ENCODE assay signal across 15 cellular contexts in the genomic region with DNA sequence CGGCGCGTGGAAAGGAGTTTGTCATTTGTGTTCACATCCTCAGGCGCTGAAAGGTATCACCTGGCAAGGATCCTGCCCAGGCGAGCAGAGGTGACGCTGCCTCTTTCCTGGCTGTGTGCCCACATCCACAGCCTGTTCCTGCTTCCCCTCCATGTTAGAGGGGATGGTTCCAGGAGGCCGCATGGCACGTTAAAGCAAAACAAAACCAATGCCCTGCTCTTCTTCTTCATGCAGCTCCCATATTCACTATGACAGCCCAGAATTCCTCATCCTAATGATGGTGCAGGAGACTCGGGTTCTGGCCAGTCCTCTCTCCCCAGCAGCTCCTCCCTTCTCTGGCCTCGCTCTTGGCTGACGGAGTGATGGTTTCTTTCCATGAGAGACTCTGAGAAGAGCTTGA.
DNase-seq lines count a peak whose midpoint lies in the region; ATAC-seq and TF ChIP-seq lines count a peak whose summit lies in the region.
"Had no signal": no experiment of that assay in that cellular context is flagged by ENCODE, and none has a peak within 500 bp of the region (broad histone marks: within the 10 kb centered on the region; RNA-seq: fewer than 3 reads in every experiment).

No MANE protein-coding gene starts in this region.

- H3K4me3 ChIP-seq in hepatocyte = no peak overlapping the region
- H3K4me3 ChIP-seq in thyroid gland (replicated peaks in 1 of 3) = no peak overlapping the region
- H3K4me3 ChIP-seq: GM23338, SJCRH30 had no signal

- DNase-seq in NCI-H2107 (lab: John Stamatoyannopoulos, UW) (peak; percentile 26), NCI-H2107 treated with DMSO at 0.1 percent for 48 hours (lab: John Stamatoyannopoulos, UW; ENCODE audit: unreplicated experiment) (no peak), hepatocyte (ENCODE audit: low spot score) (peak; percentile 6), thyroid gland (peak; percentile 51 to 60), cerebellum (ENCODE audit: low spot score) (no peak), NOMO-1 treated with DMSO at 0.1 percent for 48 hours (lab: John Stamatoyannopoulos, UW; ENCODE audit: unreplicated experiment) (no peak)
- DNase-seq in stimulated activated CD4-positive, alpha-beta T cell treated with anti-CD3 and anti-CD28 coated beads, Interleukin-12 subunit alpha, Interleukin-12 subunit beta, amount 100 ng/mL, for 4 hours = no peak
- DNase-seq: activated CD4-positive, alpha-beta T cell treated with anti-CD3 and anti-CD28 coated beads, Interleukin-2, amount 50 U/mL, for 4 hours; activated T-cell treated with anti-CD3 and anti-CD28 coated beads, Interleukin-2, amount 50 U/mL, for 4 hours; hippocampal formation; nephron progenitor cell; SJCRH30 had no signal

- H3K9me3 ChIP-seq in hepatocyte (ENCODE audit: low read depth) (no peaks in the 10 kb centered on the region), thyroid gland (no peaks in the 10 kb centered on the region)
- H3K9me3 ChIP-seq: SJCRH30 had no signal

- no peak overlapping the region for H3K4me2 ChIP-seq in hepatocyte
- H3K4me2 ChIP-seq: GM23338 had no signal

- H3K27me3 ChIP-seq in hepatocyte (no peaks in the 10 kb centered on the region), thyroid gland (no peaks in the 10 kb centered on the region)
- H3K27me3 ChIP-seq: SJCRH30 had no signal

- H4K20me1 ChIP-seq in hepatocyte (ENCODE audit: insufficient read depth, poor library complexity, severe bottlenecking) = no peaks in the 10 kb centered on the region

- no peak for TF ChIP-seq POLR2A in thyroid gland (IDR thresholded peaks at IDR 0.05)

- no peaks in the 10 kb centered on the region for H3K79me2 ChIP-seq in hepatocyte

- no peak overlapping the region for H3K27ac ChIP-seq in hepatocyte
- H3K27ac ChIP-seq in thyroid gland = no peak overlapping the region
- H3K27ac ChIP-seq: SJCRH30 had no signal

- H3K4me1 ChIP-seq in hepatocyte (ENCODE audit: insufficient read depth) (peaks cover 24% of the 10 kb centered on the region), thyroid gland (peaks cover 0 to 8% of the 10 kb centered on the region in 2 donors)
- H3K4me1 ChIP-seq: SJCRH30 had no signal

- no peak overlapping the region for H2AFZ ChIP-seq in hepatocyte
- H2AFZ ChIP-seq: GM23338 had no signal

- intact Hi-C loops in thyroid gland (cut with DNase I) = no loop called here

- TF ChIP-seq CTCF in hepatocyte (IDR thresholded peaks at IDR 0.05; ENCODE audit: poor library complexity) (no peak), thyroid gland (IDR thresholded peaks at IDR 0.05) (no peak)

- no peaks in the 10 kb centered on the region for H3K9me2 ChIP-seq in hepatocyte (replicated peaks; ENCODE audit: insufficient read depth)

- H3K36me3 ChIP-seq in hepatocyte (replicated peaks; ENCODE audit: insufficient read depth, low read depth) (no peaks in the 10 kb centered on the region), thyroid gland (no peaks in the 10 kb centered on the region)
- H3K36me3 ChIP-seq: SJCRH30 had no signal

- peak; percentile 95 for ATAC-seq in SK-N-SH treated with all-trans-retinoic acid at 6 μM for 48 hours
- ATAC-seq: activated T-cell treated with anti-CD3 and anti-CD28 coated beads, Interleukin-2, amount 50 U/mL, for 4 hours; GM23338; stimulated activated memory B cell treated with anti-CD40 and anti-IgM and Interleukin-4, amounts not matched to agents 10 μg/mL and 1 μg/mL and 100 μg/mL, for 72 hours had no signal

- 80% methylated on average over 11 of the region's 11 CpGs for WGBS in hepatocyte (ENCODE audit: low lambda C conversion rate, missing lambda C conversion rate)
- 42 to 47% methylated on average over 11 of the region's 11 CpGs for whole genome bisulfite sequencing in thyroid gland, 2 donors

TF ChIP-seq in SK-N-SH treated with all-trans-retinoic acid at 6 μM for 48 hours, 23 proteins besides CTCF, POLR2A, EP300 and RAD21:
- TF ChIP-seq PPARA (CRISPR knock-in tag; IDR thresholded peaks at IDR 0.05; ENCODE audit: borderline replicate concordance) = no peak
- TF ChIP-seq OSR1 (CRISPR knock-in tag; IDR thresholded peaks at IDR 0.05) = no peak
- TF ChIP-seq TCF4 (CRISPR knock-in tag; IDR thresholded peaks at IDR 0.05; ENCODE audit: borderline replicate concordance) = no peak
- no peak for TF ChIP-seq CSDC2 (CRISPR knock-in tag; IDR thresholded peaks at IDR 0.05)
- TF ChIP-seq CSRNP3 (CRISPR knock-in tag; IDR thresholded peaks at IDR 0.05) = no peak
- no peak for TF ChIP-seq TSHZ2 (CRISPR knock-in tag; IDR thresholded peaks at IDR 0.05)
- TF ChIP-seq ZNF8 (CRISPR knock-in tag; IDR thresholded peaks at IDR 0.05) = no peak
- TF ChIP-seq SNAI2 (CRISPR knock-in tag; IDR thresholded peaks at IDR 0.05) = no peak

Comparison
In these comparisons a context has a peak if more than half of its experiments do, and no peak if none do; other contexts are left out.
1. DNase-seq: peak in NCI-H2107 (single experiment), hepatocyte (single experiment) and thyroid gland (2 of 2); none in NCI-H2107 treated with DMSO at 0.1 percent for 48 hours (single experiment), cerebellum (single experiment), stimulated activated CD4-positive, alpha-beta T cell treated with anti-CD3 and anti-CD28 coated beads, Interleukin-12 subunit alpha, Interleukin-12 subunit beta, amount 100 ng/mL, for 4 hours (single experiment) and NOMO-1 treated with DMSO at 0.1 percent for 48 hours (single experiment).